In the genomic region with DNA sequence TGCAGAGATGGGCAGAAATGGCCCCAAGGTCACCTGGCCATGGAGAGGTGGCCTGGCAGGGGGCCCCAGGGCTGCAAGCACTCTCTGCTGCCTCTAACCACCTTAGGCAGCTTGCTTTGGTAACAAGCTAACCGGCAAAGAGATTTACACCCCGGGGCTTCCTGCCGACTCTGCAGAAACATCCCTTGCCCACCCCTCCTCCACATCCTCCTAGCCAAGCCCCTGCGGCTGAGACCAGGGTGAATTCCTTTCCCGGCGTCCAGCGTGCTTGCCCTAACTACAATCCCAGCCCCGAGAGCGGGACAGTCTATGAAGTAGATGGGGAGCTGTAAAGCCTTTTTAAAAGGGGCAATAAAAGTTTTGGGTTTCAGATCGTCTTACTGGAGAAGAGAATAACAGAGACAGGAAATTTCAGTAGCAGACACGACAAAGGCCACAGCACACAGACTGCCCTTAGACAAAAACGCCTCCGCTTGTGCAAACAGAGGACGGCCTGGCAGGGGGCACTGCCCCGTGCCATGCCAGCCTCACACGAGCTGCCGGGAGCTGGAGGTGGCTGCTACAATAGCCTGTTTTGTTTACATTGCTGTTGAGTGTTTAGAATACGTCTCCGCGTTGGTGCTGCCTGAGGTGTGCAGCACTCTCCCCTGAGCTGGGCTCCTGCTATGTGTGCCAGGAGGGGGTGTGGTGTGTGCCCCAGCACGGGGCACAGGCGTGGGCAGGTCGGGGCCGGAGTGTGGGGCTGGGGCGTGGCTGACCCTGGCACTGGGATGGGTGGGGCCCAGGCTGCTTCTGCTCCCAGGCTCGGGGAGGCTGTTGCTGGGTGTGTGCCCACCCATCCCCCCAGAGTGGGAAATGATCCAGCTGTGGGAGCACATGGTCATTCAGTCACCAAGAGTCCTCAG, we compare ENCODE assay signal across 1 cellular context.
A peak's percentile ranks its signal among the peaks of the same experiment; 100 is the strongest.
TF ChIP-seq lines count a peak whose summit lies in the region.

No MANE protein-coding gene starts in this region.

TF ChIP-seq in HEK293, 187 proteins besides CTCF, POLR2A, EP300 and RAD21 (continued from another document and continues in another):
- TF ChIP-seq KLF16 (tag by site-specific recombination; IDR thresholded peaks at IDR 0.05) (no peak), ZNF677 (tag by site-specific recombination; IDR thresholded peaks at IDR 0.05) (no peak), KLF10 (tag by site-specific recombination; IDR thresholded peaks at IDR 0.05) (no peak), TCF7L2 (IDR thresholded peaks at IDR 0.05; ENCODE audit: borderline replicate concordance, low read depth, low read length) (peak; percentile 43; the same call in 1 of the 2 replicates), SCRT1 (tag by site-specific recombination; IDR thresholded peaks at IDR 0.05; ENCODE audit: borderline replicate concordance) (no peak), IKZF3 (tag by site-specific recombination; IDR thresholded peaks at IDR 0.05) (peak; percentile 60; the same call in 1 of the 2 replicates), ZNF23 (tag by site-specific recombination; IDR thresholded peaks at IDR 0.05; ENCODE audit: borderline replicate concordance) (no peak), ZNF544 (tag by site-specific recombination; IDR thresholded peaks at IDR 0.05) (no peak), YY1 (tag by site-specific recombination; IDR thresholded peaks at IDR 0.05) (no peak), ZNF555 (tag by site-specific recombination; conservative IDR thresholded peaks at IDR 0.05) (no peak), ZNF514 (tag by site-specific recombination; IDR thresholded peaks at IDR 0.05) (no peak), ZNF366 (tag by site-specific recombination; conservative IDR thresholded peaks at IDR 0.05) (no peak), ZNF155 (tag by site-specific recombination; IDR thresholded peaks at IDR 0.05) (no peak), ZNF600 (tag by site-specific recombination; IDR thresholded peaks at IDR 0.05) (peak; percentile 76; the same call in 1 of the 2 replicates), FEZF1 (tag by site-specific recombination; IDR thresholded peaks at IDR 0.05) (peak; percentile 67), ZNF768 (tag by site-specific recombination; IDR thresholded peaks at IDR 0.05) (no peak), ZNF10 (tag by site-specific recombination; IDR thresholded peaks at IDR 0.05) (no peak), ZNF585B (tag by site-specific recombination; IDR thresholded peaks at IDR 0.05) (no peak), ZNF19 (tag by site-specific recombination; IDR thresholded peaks at IDR 0.05; ENCODE audit: low read depth) (no peak), ZNF654 (tag by site-specific recombination; IDR thresholded peaks at IDR 0.05; ENCODE audit: low read depth) (no peak), ZNF670 (tag by site-specific recombination; IDR thresholded peaks at IDR 0.05; ENCODE audit: low read depth) (no peak), ZFP3 (tag by site-specific recombination; IDR thresholded peaks at IDR 0.05; ENCODE audit: low read depth) (no peak), SP7 (tag by site-specific recombination; IDR thresholded peaks at IDR 0.05) (peak; percentile 56), ZBTB48 (tag by site-specific recombination; IDR thresholded peaks at IDR 0.05) (no peak; the same call in 1 of the 2 replicates), ZNF324 (tag by site-specific recombination; IDR thresholded peaks at IDR 0.05) (no peak), GLI4 (tag by site-specific recombination; IDR thresholded peaks at IDR 0.05) (no peak), ZSCAN16 (tag by site-specific recombination; IDR thresholded peaks at IDR 0.05) (no peak)
- TF ChIP-seq, protein P1, sequence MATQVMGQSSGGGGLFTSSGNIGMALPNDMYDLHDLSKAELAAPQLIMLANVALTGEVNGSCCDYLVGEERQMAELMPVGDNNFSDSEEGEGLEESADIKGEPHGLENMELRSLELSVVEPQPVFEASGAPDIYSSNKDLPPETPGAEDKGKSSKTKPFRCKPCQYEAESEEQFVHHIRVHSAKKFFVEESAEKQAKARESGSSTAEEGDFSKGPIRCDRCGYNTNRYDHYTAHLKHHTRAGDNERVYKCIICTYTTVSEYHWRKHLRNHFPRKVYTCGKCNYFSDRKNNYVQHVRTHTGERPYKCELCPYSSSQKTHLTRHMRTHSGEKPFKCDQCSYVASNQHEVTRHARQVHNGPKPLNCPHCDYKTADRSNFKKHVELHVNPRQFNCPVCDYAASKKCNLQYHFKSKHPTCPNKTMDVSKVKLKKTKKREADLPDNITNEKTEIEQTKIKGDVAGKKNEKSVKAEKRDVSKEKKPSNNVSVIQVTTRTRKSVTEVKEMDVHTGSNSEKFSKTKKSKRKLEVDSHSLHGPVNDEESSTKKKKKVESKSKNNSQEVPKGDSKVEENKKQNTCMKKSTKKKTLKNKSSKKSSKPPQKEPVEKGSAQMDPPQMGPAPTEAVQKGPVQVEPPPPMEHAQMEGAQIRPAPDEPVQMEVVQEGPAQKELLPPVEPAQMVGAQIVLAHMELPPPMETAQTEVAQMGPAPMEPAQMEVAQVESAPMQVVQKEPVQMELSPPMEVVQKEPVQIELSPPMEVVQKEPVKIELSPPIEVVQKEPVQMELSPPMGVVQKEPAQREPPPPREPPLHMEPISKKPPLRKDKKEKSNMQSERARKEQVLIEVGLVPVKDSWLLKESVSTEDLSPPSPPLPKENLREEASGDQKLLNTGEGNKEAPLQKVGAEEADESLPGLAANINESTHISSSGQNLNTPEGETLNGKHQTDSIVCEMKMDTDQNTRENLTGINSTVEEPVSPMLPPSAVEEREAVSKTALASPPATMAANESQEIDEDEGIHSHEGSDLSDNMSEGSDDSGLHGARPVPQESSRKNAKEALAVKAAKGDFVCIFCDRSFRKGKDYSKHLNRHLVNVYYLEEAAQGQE (tag by site-specific recombination; IDR thresholded peaks at IDR 0.05) = no peak
- TF ChIP-seq, protein P2, sequence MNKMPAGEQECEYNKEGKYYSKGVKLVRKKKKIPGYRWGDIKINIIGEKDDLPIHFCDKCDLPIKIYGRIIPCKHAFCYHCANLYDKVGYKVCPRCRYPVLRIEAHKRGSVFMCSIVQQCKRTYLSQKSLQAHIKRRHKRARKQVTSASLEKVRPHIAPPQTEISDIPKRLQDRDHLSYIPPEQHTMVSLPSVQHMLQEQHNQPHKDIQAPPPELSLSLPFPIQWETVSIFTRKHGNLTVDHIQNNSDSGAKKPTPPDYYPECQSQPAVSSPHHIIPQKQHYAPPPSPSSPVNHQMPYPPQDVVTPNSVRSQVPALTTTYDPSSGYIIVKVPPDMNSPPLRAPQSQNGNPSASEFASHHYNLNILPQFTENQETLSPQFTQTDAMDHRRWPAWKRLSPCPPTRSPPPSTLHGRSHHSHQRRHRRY (tag by site-specific recombination; IDR thresholded peaks at IDR 0.05) = no peak
- TF ChIP-seq, protein P3, sequence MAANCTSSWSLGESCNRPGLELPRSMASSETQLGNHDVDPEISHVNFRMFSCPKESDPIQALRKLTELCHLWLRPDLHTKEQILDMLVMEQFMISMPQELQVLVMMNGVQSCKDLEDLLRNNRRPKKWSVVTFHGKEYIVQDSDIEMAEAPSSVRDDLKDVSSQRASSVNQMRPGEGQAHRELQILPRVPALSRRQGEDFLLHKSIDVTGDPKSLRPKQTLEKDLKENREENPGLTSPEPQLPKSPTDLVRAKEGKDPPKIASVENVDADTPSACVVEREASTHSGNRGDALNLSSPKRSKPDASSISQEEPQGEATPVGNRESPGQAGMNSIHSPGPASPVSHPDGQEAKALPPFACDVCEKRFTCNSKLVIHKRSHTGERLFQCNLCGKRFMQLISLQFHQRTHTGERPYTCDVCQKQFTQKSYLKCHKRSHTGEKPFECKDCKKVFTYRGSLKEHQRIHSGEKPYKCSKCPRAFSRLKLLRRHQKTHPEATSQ (tag by site-specific recombination; IDR thresholded peaks at IDR 0.05) = no peak
- TF ChIP-seq, protein P4, sequence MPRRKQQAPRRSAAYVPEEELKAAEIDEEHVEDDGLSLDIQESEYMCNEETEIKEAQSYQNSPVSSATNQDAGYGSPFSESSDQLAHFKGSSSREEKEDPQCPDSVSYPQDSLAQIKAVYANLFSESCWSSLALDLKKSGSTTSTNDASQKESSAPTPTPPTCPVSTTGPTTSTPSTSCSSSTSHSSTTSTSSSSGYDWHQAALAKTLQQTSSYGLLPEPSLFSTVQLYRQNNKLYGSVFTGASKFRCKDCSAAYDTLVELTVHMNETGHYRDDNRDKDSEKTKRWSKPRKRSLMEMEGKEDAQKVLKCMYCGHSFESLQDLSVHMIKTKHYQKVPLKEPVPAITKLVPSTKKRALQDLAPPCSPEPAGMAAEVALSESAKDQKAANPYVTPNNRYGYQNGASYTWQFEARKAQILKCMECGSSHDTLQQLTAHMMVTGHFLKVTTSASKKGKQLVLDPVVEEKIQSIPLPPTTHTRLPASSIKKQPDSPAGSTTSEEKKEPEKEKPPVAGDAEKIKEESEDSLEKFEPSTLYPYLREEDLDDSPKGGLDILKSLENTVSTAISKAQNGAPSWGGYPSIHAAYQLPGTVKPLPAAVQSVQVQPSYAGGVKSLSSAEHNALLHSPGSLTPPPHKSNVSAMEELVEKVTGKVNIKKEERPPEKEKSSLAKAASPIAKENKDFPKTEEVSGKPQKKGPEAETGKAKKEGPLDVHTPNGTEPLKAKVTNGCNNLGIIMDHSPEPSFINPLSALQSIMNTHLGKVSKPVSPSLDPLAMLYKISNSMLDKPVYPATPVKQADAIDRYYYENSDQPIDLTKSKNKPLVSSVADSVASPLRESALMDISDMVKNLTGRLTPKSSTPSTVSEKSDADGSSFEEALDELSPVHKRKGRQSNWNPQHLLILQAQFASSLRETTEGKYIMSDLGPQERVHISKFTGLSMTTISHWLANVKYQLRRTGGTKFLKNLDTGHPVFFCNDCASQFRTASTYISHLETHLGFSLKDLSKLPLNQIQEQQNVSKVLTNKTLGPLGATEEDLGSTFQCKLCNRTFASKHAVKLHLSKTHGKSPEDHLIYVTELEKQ (tag by site-specific recombination; IDR thresholded peaks at IDR 0.05; ENCODE audit: borderline replicate concordance) = no peak; the same call in 1 of the 2 replicates
- TF ChIP-seq, protein P5, sequence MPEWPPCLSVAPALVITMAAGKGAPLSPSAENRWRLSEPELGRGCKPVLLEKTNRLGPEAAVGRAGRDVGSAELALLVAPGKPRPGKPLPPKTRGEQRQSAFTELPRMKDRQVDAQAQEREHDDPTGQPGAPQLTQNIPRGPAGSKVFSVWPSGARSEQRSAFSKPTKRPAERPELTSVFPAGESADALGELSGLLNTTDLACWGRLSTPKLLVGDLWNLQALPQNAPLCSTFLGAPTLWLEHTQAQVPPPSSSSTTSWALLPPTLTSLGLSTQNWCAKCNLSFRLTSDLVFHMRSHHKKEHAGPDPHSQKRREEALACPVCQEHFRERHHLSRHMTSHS (tag by site-specific recombination; IDR thresholded peaks at IDR 0.05) = no peak
- TF ChIP-seq, protein P6, sequence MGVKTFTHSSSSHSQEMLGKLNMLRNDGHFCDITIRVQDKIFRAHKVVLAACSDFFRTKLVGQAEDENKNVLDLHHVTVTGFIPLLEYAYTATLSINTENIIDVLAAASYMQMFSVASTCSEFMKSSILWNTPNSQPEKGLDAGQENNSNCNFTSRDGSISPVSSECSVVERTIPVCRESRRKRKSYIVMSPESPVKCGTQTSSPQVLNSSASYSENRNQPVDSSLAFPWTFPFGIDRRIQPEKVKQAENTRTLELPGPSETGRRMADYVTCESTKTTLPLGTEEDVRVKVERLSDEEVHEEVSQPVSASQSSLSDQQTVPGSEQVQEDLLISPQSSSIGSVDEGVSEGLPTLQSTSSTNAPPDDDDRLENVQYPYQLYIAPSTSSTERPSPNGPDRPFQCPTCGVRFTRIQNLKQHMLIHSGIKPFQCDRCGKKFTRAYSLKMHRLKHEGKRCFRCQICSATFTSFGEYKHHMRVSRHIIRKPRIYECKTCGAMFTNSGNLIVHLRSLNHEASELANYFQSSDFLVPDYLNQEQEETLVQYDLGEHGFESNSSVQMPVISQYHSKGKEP (tag by site-specific recombination; IDR thresholded peaks at IDR 0.05) = no peak
- TF ChIP-seq, protein P7, sequence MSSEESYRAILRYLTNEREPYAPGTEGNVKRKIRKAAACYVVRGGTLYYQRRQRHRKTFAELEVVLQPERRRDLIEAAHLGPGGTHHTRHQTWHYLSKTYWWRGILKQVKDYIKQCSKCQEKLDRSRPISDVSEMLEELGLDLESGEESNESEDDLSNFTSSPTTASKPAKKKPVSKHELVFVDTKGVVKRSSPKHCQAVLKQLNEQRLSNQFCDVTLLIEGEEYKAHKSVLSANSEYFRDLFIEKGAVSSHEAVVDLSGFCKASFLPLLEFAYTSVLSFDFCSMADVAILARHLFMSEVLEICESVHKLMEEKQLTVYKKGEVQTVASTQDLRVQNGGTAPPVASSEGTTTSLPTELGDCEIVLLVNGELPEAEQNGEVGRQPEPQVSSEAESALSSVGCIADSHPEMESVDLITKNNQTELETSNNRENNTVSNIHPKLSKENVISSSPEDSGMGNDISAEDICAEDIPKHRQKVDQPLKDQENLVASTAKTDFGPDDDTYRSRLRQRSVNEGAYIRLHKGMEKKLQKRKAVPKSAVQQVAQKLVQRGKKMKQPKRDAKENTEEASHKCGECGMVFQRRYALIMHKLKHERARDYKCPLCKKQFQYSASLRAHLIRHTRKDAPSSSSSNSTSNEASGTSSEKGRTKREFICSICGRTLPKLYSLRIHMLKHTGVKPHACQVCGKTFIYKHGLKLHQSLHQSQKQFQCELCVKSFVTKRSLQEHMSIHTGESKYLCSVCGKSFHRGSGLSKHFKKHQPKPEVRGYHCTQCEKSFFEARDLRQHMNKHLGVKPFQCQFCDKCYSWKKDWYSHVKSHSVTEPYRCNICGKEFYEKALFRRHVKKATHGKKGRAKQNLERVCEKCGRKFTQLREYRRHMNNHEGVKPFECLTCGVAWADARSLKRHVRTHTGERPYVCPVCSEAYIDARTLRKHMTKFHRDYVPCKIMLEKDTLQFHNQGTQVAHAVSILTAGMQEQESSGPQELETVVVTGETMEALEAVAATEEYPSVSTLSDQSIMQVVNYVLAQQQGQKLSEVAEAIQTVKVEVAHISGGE (tag by site-specific recombination; conservative IDR thresholded peaks at IDR 0.05; ENCODE audit: low read depth) = no peak
- TF ChIP-seq, protein P8, sequence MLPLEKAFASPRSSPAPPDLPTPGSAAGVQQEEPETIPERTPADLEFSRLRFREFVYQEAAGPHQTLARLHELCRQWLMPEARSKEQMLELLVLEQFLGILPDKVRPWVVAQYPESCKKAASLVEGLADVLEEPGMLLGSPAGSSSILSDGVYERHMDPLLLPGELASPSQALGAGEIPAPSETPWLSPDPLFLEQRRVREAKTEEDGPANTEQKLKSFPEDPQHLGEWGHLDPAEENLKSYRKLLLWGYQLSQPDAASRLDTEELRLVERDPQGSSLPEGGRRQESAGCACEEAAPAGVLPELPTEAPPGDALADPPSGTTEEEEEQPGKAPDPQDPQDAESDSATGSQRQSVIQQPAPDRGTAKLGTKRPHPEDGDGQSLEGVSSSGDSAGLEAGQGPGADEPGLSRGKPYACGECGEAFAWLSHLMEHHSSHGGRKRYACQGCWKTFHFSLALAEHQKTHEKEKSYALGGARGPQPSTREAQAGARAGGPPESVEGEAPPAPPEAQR (tag by site-specific recombination; IDR thresholded peaks at IDR 0.05) = no peak
- TF ChIP-seq, protein P9, sequence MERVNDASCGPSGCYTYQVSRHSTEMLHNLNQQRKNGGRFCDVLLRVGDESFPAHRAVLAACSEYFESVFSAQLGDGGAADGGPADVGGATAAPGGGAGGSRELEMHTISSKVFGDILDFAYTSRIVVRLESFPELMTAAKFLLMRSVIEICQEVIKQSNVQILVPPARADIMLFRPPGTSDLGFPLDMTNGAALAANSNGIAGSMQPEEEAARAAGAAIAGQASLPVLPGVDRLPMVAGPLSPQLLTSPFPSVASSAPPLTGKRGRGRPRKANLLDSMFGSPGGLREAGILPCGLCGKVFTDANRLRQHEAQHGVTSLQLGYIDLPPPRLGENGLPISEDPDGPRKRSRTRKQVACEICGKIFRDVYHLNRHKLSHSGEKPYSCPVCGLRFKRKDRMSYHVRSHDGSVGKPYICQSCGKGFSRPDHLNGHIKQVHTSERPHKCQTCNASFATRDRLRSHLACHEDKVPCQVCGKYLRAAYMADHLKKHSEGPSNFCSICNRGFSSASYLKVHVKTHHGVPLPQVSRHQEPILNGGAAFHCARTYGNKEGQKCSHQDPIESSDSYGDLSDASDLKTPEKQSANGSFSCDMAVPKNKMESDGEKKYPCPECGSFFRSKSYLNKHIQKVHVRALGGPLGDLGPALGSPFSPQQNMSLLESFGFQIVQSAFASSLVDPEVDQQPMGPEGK (tag by site-specific recombination; IDR thresholded peaks at IDR 0.05) = peak; percentile 56
